ENCODE assay signal across 25 cellular contexts in the genomic region with DNA sequence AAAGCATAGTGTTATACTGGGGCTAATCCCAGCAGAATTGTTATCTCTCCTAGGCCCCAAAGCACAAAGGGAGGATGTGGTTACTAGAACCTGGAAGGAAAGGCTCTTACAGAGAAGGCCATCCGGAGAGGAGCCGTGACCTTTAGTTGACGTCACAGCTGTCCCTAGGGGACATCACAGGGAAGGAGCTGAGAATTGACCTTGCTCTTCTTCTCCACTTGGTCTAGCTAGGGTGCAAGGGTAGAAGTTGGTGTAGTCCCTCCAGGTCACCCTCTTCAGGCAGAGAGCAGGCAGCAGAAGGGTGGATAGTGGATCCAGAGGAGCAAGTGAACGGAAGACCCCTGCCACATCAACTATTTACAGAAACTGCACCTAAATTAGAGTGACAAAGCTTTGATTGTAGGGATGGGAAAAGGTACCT. TPM values are rescaled to one million over a fixed set of nuclear protein-coding genes. Genes with fewer than 3 reads are reported as not detected.
DNase-seq lines count a peak whose midpoint lies in the region; ATAC-seq and TF ChIP-seq lines count a peak whose summit lies in the region.
"Had no signal": no experiment of that assay in that cellular context is flagged by ENCODE, and none has a peak within 500 bp of the region (broad histone marks: within the 10 kb centered on the region; RNA-seq: fewer than 3 reads in every experiment).

No MANE protein-coding gene starts in this region.

- H3K36me3 ChIP-seq in heart right ventricle (no peaks in the 10 kb centered on the region), adrenal gland (replicated peaks in 1 of 2) (no peaks in the 10 kb centered on the region)
- H3K36me3 ChIP-seq: gastroesophageal sphincter had no signal

- peaks cover 11% of the 10 kb centered on the region for H3K27me3 Mint-ChIP-seq in stimulated activated memory B cell treated with anti-CD40 and anti-IgM and Interleukin-4, amounts not matched to agents 10 μg/mL and 1 μg/mL and 100 μg/mL, for 72 hours

- no peaks in the 10 kb centered on the region for H3K36me3 Mint-ChIP-seq in stimulated activated memory B cell treated with anti-CD40 and anti-IgM and Interleukin-4, amounts not matched to agents 10 μg/mL and 1 μg/mL and 100 μg/mL, for 72 hours
- H3K36me3 Mint-ChIP-seq: activated naive CD8-positive, alpha-beta T cell treated with anti-CD3 and anti-CD28 coated beads for 36 hours had no signal

- no peak overlapping the region for H3K4me3 Mint-ChIP-seq in stimulated activated memory B cell treated with anti-CD40 and anti-IgM and Interleukin-4, amounts not matched to agents 10 μg/mL and 1 μg/mL and 100 μg/mL, for 72 hours
- H3K4me3 Mint-ChIP-seq: activated naive CD8-positive, alpha-beta T cell treated with anti-CD3 and anti-CD28 coated beads for 36 hours; HFFc6 had no signal

- intact Hi-C loops in heart right ventricle (cut with DNase I) = no loop called here
- intact Hi-C loops in Right ventricle myocardium superior (cut with DNase I) = no loop called here
- intact Hi-C loops in adrenal gland (cut with DNase I) = no loop called here

- DNase-seq in heart right ventricle (peak; percentile 20 to 69), Right ventricle myocardium superior (no peak), adrenal gland (peak in 4 of 7 donors; percentile 17 to 63 (median 34)), fibroblast of the aortic adventitia (ENCODE audit: low read depth) (peak; percentile 68), midbrain (lab: John Stamatoyannopoulos, UW) (no peak), NCI-H2107 treated with DMSO at 0.1 percent for 48 hours (lab: John Stamatoyannopoulos, UW; ENCODE audit: unreplicated experiment) (no peak)
- no peak for DNase-seq in activated naive CD4-positive, alpha-beta T cell treated with anti-CD3 and anti-CD28 coated beads, Interleukin-2, amount 50 U/mL, for 16 hours
- DNase-seq: activated CD4-positive, alpha-beta T cell treated with anti-CD3 and anti-CD28 coated beads, Interleukin-2, amount 50 U/mL, for 4 hours; activated CD4-positive, CD25-positive, alpha-beta regulatory T cell; activated CD8-positive, alpha-beta memory T cell treated with anti-CD3 and anti-CD28 coated beads, Interleukin-2, amount 50 U/mL, for 4 hours; activated naive CD8-positive, alpha-beta T cell treated with anti-CD3 and anti-CD28 coated beads for 36 hours; effector CD4-positive, alpha-beta T cell; GDM1; HFFc6; KBM-7; MM.1S; NCI-H1436; NCI-H510A treated with DMSO at 0.1 percent for 48 hours; nucleus accumbens; stimulated activated CD4-positive, alpha-beta T cell treated with anti-CD3 and anti-CD28 coated beads, Interleukin-2, amount 100 ng/mL, for 24 hours had no signal

- H3K27me3 ChIP-seq in heart right ventricle (no peaks in the 10 kb centered on the region), adrenal gland (no peaks in the 10 kb centered on the region)
- H3K27me3 ChIP-seq: gastroesophageal sphincter had no signal

- no peak overlapping the region for H3K27ac Mint-ChIP-seq in stimulated activated memory B cell treated with anti-CD40 and anti-IgM and Interleukin-4, amounts not matched to agents 10 μg/mL and 1 μg/mL and 100 μg/mL, for 72 hours
- H3K27ac Mint-ChIP-seq: activated naive CD8-positive, alpha-beta T cell treated with anti-CD3 and anti-CD28 coated beads for 36 hours; HFFc6 had no signal

- ATAC-seq in heart right ventricle = peak; percentile 61 to 97 (median 86)
- ATAC-seq in Right ventricle myocardium superior (ENCODE audit: poor library complexity) = no peak
- peak; percentile 56 for ATAC-seq in stimulated activated memory B cell treated with anti-CD40 and anti-IgM and Interleukin-4, amounts not matched to agents 10 μg/mL and 1 μg/mL and 100 μg/mL, for 72 hours
- ATAC-seq: A549, gastroesophageal sphincter, SK-N-SH treated with all-trans-retinoic acid at 6 μM for 48 hours had no signal

- no peaks in the 10 kb centered on the region for H3K4me1 Mint-ChIP-seq in stimulated activated memory B cell treated with anti-CD40 and anti-IgM and Interleukin-4, amounts not matched to agents 10 μg/mL and 1 μg/mL and 100 μg/mL, for 72 hours
- H3K4me1 Mint-ChIP-seq: activated naive CD8-positive, alpha-beta T cell treated with anti-CD3 and anti-CD28 coated beads for 36 hours had no signal

- H3K4me3 ChIP-seq in heart right ventricle (no peak overlapping the region), adrenal gland (no peak overlapping the region), fibroblast of the aortic adventitia (ENCODE audit: low read depth, low read length) (no peak overlapping the region)
- H3K4me3 ChIP-seq: A549, gastroesophageal sphincter, smooth muscle cell had no signal

- no peak for TF ChIP-seq POLR2A in adrenal gland (IDR thresholded peaks at IDR 0.05)

- H3K9me3 ChIP-seq in heart right ventricle = no peaks in the 10 kb centered on the region
- no peaks in the 10 kb centered on the region for H3K9me3 ChIP-seq in adrenal gland (replicated peaks in 1 of 3)
- H3K9me3 ChIP-seq: A549, gastroesophageal sphincter had no signal

- TF ChIP-seq CTCF in heart right ventricle (IDR thresholded peaks at IDR 0.05) (no peak), adrenal gland (IDR thresholded peaks at IDR 0.05) (no peak), fibroblast of the aortic adventitia (IDR thresholded peaks at IDR 0.05; ENCODE audit: insufficient read depth, low read length) (no peak)

- peak overlapping the region in 3 of 10 donors; percentile 3 to 52 (median 51) for H3K27ac ChIP-seq in heart right ventricle
- H3K27ac ChIP-seq in adrenal gland = no peak overlapping the region
- H3K27ac ChIP-seq: A549, gastroesophageal sphincter had no signal

- H3K4me1 ChIP-seq in heart right ventricle = peaks cover 0 to 12% (median under 1%) of the 10 kb centered on the region in 9 donors
- no peaks in the 10 kb centered on the region for H3K4me1 ChIP-seq in adrenal gland (replicated peaks in 1 of 2)
- H3K4me1 ChIP-seq: gastroesophageal sphincter had no signal

- WGBS in heart right ventricle, 2 donors = 55 to 72% methylated on average over 4 of the region's 4 CpGs
- WGBS in adrenal gland, 4 donors = 33 to 52% (median 45%) methylated on average over 4 of the region's 4 CpGs

- H3K9me3 Mint-ChIP-seq in stimulated activated memory B cell treated with anti-CD40 and anti-IgM and Interleukin-4, amounts not matched to agents 10 μg/mL and 1 μg/mL and 100 μg/mL, for 72 hours = no peaks in the 10 kb centered on the region
- H3K9me3 Mint-ChIP-seq: activated naive CD8-positive, alpha-beta T cell treated with anti-CD3 and anti-CD28 coated beads for 36 hours; HFFc6 had no signal

RNA-seq across cellular contexts. Expression of a gene that starts 22.8 kb away (rescaled TPM):
- 1 to 10 TPM; 3.4 to 8.6 (median 6.0) TPM for total RNA-seq in heart right ventricle
- polyA plus RNA-seq in heart right ventricle = 1 to 10 TPM; 2.9 to 3.1 TPM
- 4.9 TPM for total RNA-seq in Right ventricle myocardium superior
- 1 to 10 TPM in 7 of 8 donors, under 1 TPM in 1; 0.85 to 5.3 (median 2.9) TPM for total RNA-seq in adrenal gland
- 1 to 10 TPM; 1.0 to 2.4 (median 1.6) TPM for polyA plus RNA-seq in adrenal gland
- 16.3 and 79.5 TPM in 2 replicates for total RNA-seq in fibroblast of the aortic adventitia (ENCODE audit: low replicate concordance)

Comparison
In these comparisons a context has a peak if more than half of its experiments do, and no peak if none do; other contexts are left out.
1. DNase-seq: peak in heart right ventricle (2 of 2), adrenal gland (4 of 7) and fibroblast of the aortic adventitia (single experiment); none in Right ventricle myocardium superior (single experiment), midbrain (single experiment), NCI-H2107 treated with DMSO at 0.1 percent for 48 hours (single experiment) and activated naive CD4-positive, alpha-beta T cell treated with anti-CD3 and anti-CD28 coated beads, Interleukin-2, amount 50 U/mL, for 16 hours (single experiment).